In genomic region chr16:78973041-78973440, GRCh38 we compare ENCODE assay signal across 19 cellular contexts.
DNase-seq lines count a peak whose midpoint lies in the region; ATAC-seq and TF ChIP-seq lines count a peak whose summit lies in the region.
"Had no signal": no experiment of that assay in that cellular context is flagged by ENCODE, and none has a peak within 500 bp of the region (broad histone marks: within the 10 kb centered on the region; RNA-seq: fewer than 3 reads in every experiment).

No MANE protein-coding gene starts in this region.

- no peaks in the 10 kb centered on the region for H3K4me1 ChIP-seq in gastrocnemius medialis

- intact Hi-C loops in gastrocnemius medialis (cut with DNase I; ENCODE audit: low total_unique reads): no loop called here

- H3K36me3 ChIP-seq in gastrocnemius medialis: no peaks in the 10 kb centered on the region
- H3K36me3 ChIP-seq: esophagus muscularis mucosa had no signal

- peak overlapping the region in 3 of 4 donors; percentile 2 to 24 (median 3) for H3K4me3 ChIP-seq in gastrocnemius medialis

- no peaks in the 10 kb centered on the region for H3K9me3 ChIP-seq in gastrocnemius medialis
- H3K9me3 ChIP-seq: esophagus muscularis mucosa had no signal

- ATAC-seq in gastrocnemius medialis: no peak
- ATAC-seq in GM21528 (IDR thresholded peaks at IDR 0.05; ENCODE audit: low FRiP score, unreplicated experiment): no peak

- DNase-seq in NCI-H748 (lab: John Stamatoyannopoulos, UW; ENCODE audit: unreplicated experiment) (peak; percentile 49), NCI-H748 treated with DMSO at 0.1 percent for 48 hours (lab: John Stamatoyannopoulos, UW) (no peak), NCI-H1694 treated with DMSO at 0.1 percent for 48 hours (lab: John Stamatoyannopoulos, UW) (peak; percentile 17), astrocyte of the hippocampus (ENCODE audit: low read depth, low spot score) (peak; percentile 50), gastrocnemius medialis (no peak), occipital lobe (lab: John Stamatoyannopoulos, UW) (no peak)
- DNase-seq in stimulated activated CD4-positive, alpha-beta T cell treated with anti-CD3 and anti-CD28 coated beads, Interleukin-4, amount 100 ng/mL, for 4 hours: no peak
- DNase-seq: activated CD4-positive, alpha-beta T cell treated with anti-CD3 and anti-CD28 coated beads for 4 hours; activated naive CD4-positive, alpha-beta T cell treated with anti-CD3 and anti-CD28 coated beads, Interleukin-2, amount 10 ng/mL, durations not matched to agents 7 days and 5 days; anterior cingulate cortex; cerebellar nuclear complex; DND-41; effector CD8-positive, alpha-beta T cell; NCI-H187 treated with DMSO at 0.1 percent for 48 hours; NCI-H69; stimulated activated CD4-positive, alpha-beta T cell treated with anti-CD3 and anti-CD28 coated beads, Interleukin-12 subunit alpha, Interleukin-12 subunit beta, amount 100 ng/mL, for 4 hours had no signal

- no peak for TF ChIP-seq CTCF in gastrocnemius medialis (IDR thresholded peaks at IDR 0.05 in 4 of 5, conservative IDR thresholded peaks at IDR 0.05 in 1 of 5)

- no peak for TF ChIP-seq POLR2A in gastrocnemius medialis (IDR thresholded peaks at IDR 0.05)

- in situ Hi-C loops in gastrocnemius medialis (cut with MboI; ENCODE audit: low sequenced_read_pairs in 4 of 4): no loop called here

- no peak overlapping the region for H3K27ac ChIP-seq in gastrocnemius medialis
- H3K27ac ChIP-seq: C4-2B, esophagus muscularis mucosa had no signal

- no peaks in the 10 kb centered on the region for H3K27me3 ChIP-seq in gastrocnemius medialis
- H3K27me3 ChIP-seq: esophagus muscularis mucosa had no signal

Comparison
In these comparisons a context has a peak if more than half of its experiments do, and no peak if none do; other contexts are left out.
1. DNase-seq: peak in NCI-H748 (single experiment), NCI-H1694 treated with DMSO at 0.1 percent for 48 hours (single experiment) and astrocyte of the hippocampus (single experiment); none in NCI-H748 treated with DMSO at 0.1 percent for 48 hours (single experiment), gastrocnemius medialis (0 of 2), occipital lobe (single experiment) and stimulated activated CD4-positive, alpha-beta T cell treated with anti-CD3 and anti-CD28 coated beads, Interleukin-4, amount 100 ng/mL, for 4 hours (0 of 2).